In genomic region chr17:53093386-53093785, GRCh38 we compare ENCODE assay signal across 17 cellular contexts.
DNase-seq lines count a peak whose midpoint lies in the region; ATAC-seq and TF ChIP-seq lines count a peak whose summit lies in the region.
"Had no signal": no experiment of that assay in that cellular context is flagged by ENCODE, and none has a peak within 500 bp of the region (broad histone marks: within the 10 kb centered on the region; RNA-seq: fewer than 3 reads in every experiment).

No MANE protein-coding gene starts in this region.

- in situ Hi-C loops in G401 (cut with HindIII; ENCODE audit: low sequenced_read_pairs) = no loop called here
- in situ Hi-C loops in gastrocnemius medialis (cut with MboI; ENCODE audit: low sequenced_read_pairs in 4 of 4) = loop anchor here in 1 of 4 donors (25.0 kb wide), 1 partner anchor 106 kb away; no protein-coding TSS in a partner anchor

- H3K4me1 ChIP-seq in gastrocnemius medialis (peaks cover 31 to 46% of the 10 kb centered on the region in 2 donors), aorta (ENCODE audit: control insufficient read depth in 1 of 2, insufficient read depth in 2 of 2, low read length in 2 of 2) (no peaks in the 10 kb centered on the region)
- H3K4me1 ChIP-seq in naive thymus-derived CD4-positive, alpha-beta T cell (ENCODE audit: control insufficient read depth in 2 of 2, insufficient read depth in 2 of 2, low read length in 2 of 2) = no peaks in the 10 kb centered on the region

- 22 to 38% methylated on average over 1 of the region's 1 CpG for WGBS in aorta, 2 donors

- no peak for TF ChIP-seq CTCF in gastrocnemius medialis (IDR thresholded peaks at IDR 0.05 in 4 of 5, conservative IDR thresholded peaks at IDR 0.05 in 1 of 5)

- CTCF ChIA-PET in naive thymus-derived CD4-positive, alpha-beta T cell (lab: Charles Lee) = no interaction called here

- peaks cover 0 to 5% (median 0%) of the 10 kb centered on the region in 7 donors for H3K4me1 Mint-ChIP-seq in naive thymus-derived CD4-positive, alpha-beta T cell
- H3K4me1 Mint-ChIP-seq: CD4-positive, alpha-beta memory T cell had no signal

- no peak overlapping the region for H3K4me3 Mint-ChIP-seq in naive thymus-derived CD4-positive, alpha-beta T cell
- H3K4me3 Mint-ChIP-seq: CD4-positive, alpha-beta memory T cell had no signal

- peak; percentile 96 for DNase-seq in G401 (ENCODE audit: low spot score)
- peak; percentile 13 for DNase-seq in SHP77 treated with DMSO at 0.1 percent for 48 hours (lab: John Stamatoyannopoulos, UW)
- peak; percentile 59 for DNase-seq in cerebellum (ENCODE audit: low spot score)
- DNase-seq in gastrocnemius medialis = no peak
- no peak for DNase-seq in naive thymus-derived CD4-positive, alpha-beta T cell
- DNase-seq in stimulated activated CD4-positive, alpha-beta T cell treated with anti-CD3 and anti-CD28 coated beads, Interleukin-12 subunit alpha, Interleukin-12 subunit beta, amount 100 ng/mL, for 4 hours = no peak
- no peak for DNase-seq in NCI-H2171 treated with DMSO at 0.1 percent for 48 hours (lab: John Stamatoyannopoulos, UW)
- DNase-seq in aorta = no peak
- DNase-seq: Calu3; CD4-positive, alpha-beta memory T cell; COR-L47; DMS79; EL; GF-D8; GM23248; H7; HCEC 1CT had no signal

- no peaks in the 10 kb centered on the region for H3K27me3 Mint-ChIP-seq in naive thymus-derived CD4-positive, alpha-beta T cell
- H3K27me3 Mint-ChIP-seq: CD4-positive, alpha-beta memory T cell had no signal

- no peak for TF ChIP-seq POLR2A in gastrocnemius medialis (IDR thresholded peaks at IDR 0.05)

- peaks cover 2 to 13% (median 6%) of the 10 kb centered on the region in 11 donors for H3K9me3 Mint-ChIP-seq in naive thymus-derived CD4-positive, alpha-beta T cell

- ATAC-seq in gastrocnemius medialis (peak; percentile 51 to 87), aorta (ENCODE audit: low FRiP score) (no peak)
- ATAC-seq in naive thymus-derived CD4-positive, alpha-beta T cell = no peak

- POLR2A ChIA-PET in naive thymus-derived CD4-positive, alpha-beta T cell (lab: Charles Lee) = no interaction called here

- H3K4me3 ChIP-seq in gastrocnemius medialis (no peak overlapping the region), aorta (ENCODE audit: low read length in 2 of 2) (no peak overlapping the region)
- H3K4me3 ChIP-seq in naive thymus-derived CD4-positive, alpha-beta T cell (ENCODE audit: low read length) = no peak overlapping the region
- H3K4me3 ChIP-seq: GM23248 had no signal

- H3K9me3 ChIP-seq in gastrocnemius medialis (no peaks in the 10 kb centered on the region), aorta (ENCODE audit: control insufficient read depth, low read length) (no peaks in the 10 kb centered on the region)
- H3K9me3 ChIP-seq in naive thymus-derived CD4-positive, alpha-beta T cell (ENCODE audit: control insufficient read depth in 2 of 3, low read length in 3 of 3) = no peaks in the 10 kb centered on the region

- H3K36me3 ChIP-seq in gastrocnemius medialis = no peaks in the 10 kb centered on the region
- no peaks in the 10 kb centered on the region for H3K36me3 ChIP-seq in naive thymus-derived CD4-positive, alpha-beta T cell (ENCODE audit: control insufficient read depth in 2 of 3, insufficient read depth in 3 of 3, low read length in 3 of 3)
- H3K36me3 ChIP-seq in aorta (ENCODE audit: control insufficient read depth in 1 of 2, insufficient read depth in 2 of 2, low read length in 1 of 2) = no peaks in the 10 kb centered on the region

- intact Hi-C loops in gastrocnemius medialis (cut with DNase I; ENCODE audit: low total_unique reads) = no loop called here
- intact Hi-C loops in naive thymus-derived CD4-positive, alpha-beta T cell (cut with micrococcal nuclease) = no loop called here
- intact Hi-C loops in aorta (cut with DNase I) = no loop called here

- H3K27ac ChIP-seq in gastrocnemius medialis (peak overlapping the region in 1 of 4 donors; percentile 42), aorta (ENCODE audit: low read depth in 1 of 2, low read length in 2 of 2) (no peak overlapping the region)
- H3K27ac ChIP-seq in naive thymus-derived CD4-positive, alpha-beta T cell (ENCODE audit: low read depth, low read length) = no peak overlapping the region
- H3K27ac ChIP-seq: GM23248 had no signal

- H3K27me3 ChIP-seq in gastrocnemius medialis = no peaks in the 10 kb centered on the region
- H3K27me3 ChIP-seq in naive thymus-derived CD4-positive, alpha-beta T cell (ENCODE audit: control insufficient read depth in 2 of 2, insufficient read depth in 2 of 2, low read length in 2 of 2) = no peaks in the 10 kb centered on the region
- H3K27me3 ChIP-seq in aorta (ENCODE audit: control insufficient read depth in 1 of 2, insufficient read depth in 2 of 2, low read length in 1 of 2) = no peaks in the 10 kb centered on the region

- no peak overlapping the region for H3K27ac Mint-ChIP-seq in naive thymus-derived CD4-positive, alpha-beta T cell
- H3K27ac Mint-ChIP-seq: CD4-positive, alpha-beta memory T cell had no signal

- H3K36me3 Mint-ChIP-seq in naive thymus-derived CD4-positive, alpha-beta T cell = no peaks in the 10 kb centered on the region
- H3K36me3 Mint-ChIP-seq: CD4-positive, alpha-beta memory T cell had no signal

Comparison
In these comparisons a context has a peak if more than half of its experiments do, and no peak if none do; other contexts are left out.
1. DNase-seq: peak in G401 (single experiment), SHP77 treated with DMSO at 0.1 percent for 48 hours (single experiment) and cerebellum (single experiment); none in gastrocnemius medialis (0 of 2), naive thymus-derived CD4-positive, alpha-beta T cell (0 of 9), stimulated activated CD4-positive, alpha-beta T cell treated with anti-CD3 and anti-CD28 coated beads, Interleukin-12 subunit alpha, Interleukin-12 subunit beta, amount 100 ng/mL, for 4 hours (single experiment), NCI-H2171 treated with DMSO at 0.1 percent for 48 hours (single experiment) and aorta (0 of 2).
2. ATAC-seq: peak in gastrocnemius medialis (2 of 2); none in naive thymus-derived CD4-positive, alpha-beta T cell (single experiment) and aorta (single experiment).